Comparison of ENCODE assay signal across 8 cellular contexts in the genomic region with DNA sequence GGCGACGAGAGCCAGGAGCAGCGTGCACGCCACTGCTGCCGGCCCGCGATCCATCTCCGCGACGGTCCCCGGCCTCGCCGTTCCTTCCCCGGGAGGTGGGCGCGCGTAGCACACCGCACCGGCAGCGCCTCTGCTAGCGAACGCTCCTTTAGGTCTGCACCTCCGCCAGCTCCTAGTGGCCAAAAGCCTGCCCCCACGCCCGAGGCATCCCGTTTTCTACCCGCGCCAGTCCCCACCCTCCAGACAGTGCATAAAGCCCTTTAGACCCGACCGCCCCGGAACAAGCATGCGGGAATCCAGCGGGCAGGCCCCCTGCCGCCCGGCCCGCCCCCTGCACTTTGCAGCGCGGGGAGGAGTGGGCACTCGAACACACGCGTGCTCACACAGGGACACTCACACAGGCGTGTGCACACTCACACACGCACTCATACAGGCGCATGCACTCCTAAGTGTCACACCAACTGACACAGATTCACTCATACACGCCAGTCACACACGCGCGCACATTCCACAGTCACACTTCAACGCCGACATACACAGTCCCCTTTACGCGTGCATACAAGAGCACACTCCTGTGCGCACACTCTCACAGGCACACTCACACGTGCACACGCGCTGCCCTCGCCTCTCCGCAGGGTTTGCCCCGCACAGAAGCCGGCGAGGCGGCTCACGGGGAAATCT. TPM values are rescaled to one million over a fixed set of nuclear protein-coding genes. Genes with fewer than 3 reads are reported as not detected.
DNase-seq lines count a peak whose midpoint lies in the region; TF ChIP-seq lines count a peak whose summit lies in the region.

A gene (minus strand): TSS at position 189 of the 681 bp plus-strand sequence. CDS start 135 bp downstream, at position 54.

- H3K4me1 Mint-ChIP-seq in activated T-cell treated with anti-CD3 and anti-CD28 coated beads, Interleukin-2, amount 50 U/mL, for 24 hours (ENCODE audit: low read depth) = peaks cover 38% of the 10 kb centered on the region

- H3K27me3 ChIP-seq in HL-60 (ENCODE audit: insufficient read depth, poor library complexity, severe bottlenecking) = peaks cover 59% of the 10 kb centered on the region
- H3K27me3 ChIP-seq in neutrophil = peaks cover 78% of the 10 kb centered on the region
- H3K27me3 ChIP-seq in adrenal gland = peaks cover 21% of the 10 kb centered on the region

- H3K36me3 ChIP-seq in neutrophil = no peaks in the 10 kb centered on the region
- no peaks in the 10 kb centered on the region for H3K36me3 ChIP-seq in adrenal gland (replicated peaks in 1 of 2)

- H3K4me3 Mint-ChIP-seq in activated T-cell treated with anti-CD3 and anti-CD28 coated beads, Interleukin-2, amount 50 U/mL, for 24 hours = peak within 1 kb of the TSS; percentile 80

- DNase-seq in 8988T = peak; percentile 43
- DNase-seq in HL-60 (ENCODE audit: low read depth in 1 of 2, low spot score in 1 of 2) = no peak
- DNase-seq in activated T-cell treated with anti-CD3 and anti-CD28 coated beads, Interleukin-2, amount 50 U/mL, for 24 hours = peak; percentile 57
- peak; percentile 29 for DNase-seq in germinal center (ENCODE audit: low spot score)
- DNase-seq in adrenal gland = no peak
- DNase-seq in LoVo (ENCODE audit: low spot score) = no peak
- DNase-seq in cortex of kidney (lab: John Stamatoyannopoulos, UW) = no peak

- H3K27ac ChIP-seq in HL-60 (replicated peaks) = no peak within 1 kb of the TSS
- no peak within 1 kb of the TSS for H3K27ac ChIP-seq in neutrophil
- no peak within 1 kb of the TSS for H3K27ac ChIP-seq in adrenal gland

- TF ChIP-seq CTCF in HL-60 (IDR thresholded peaks at IDR 0.05; ENCODE audit: insufficient read depth, low read length) (no peak), neutrophil (IDR thresholded peaks at IDR 0.05) (no peak), adrenal gland (IDR thresholded peaks at IDR 0.05) (no peak)

- intact Hi-C loops in adrenal gland (cut with DNase I) = no loop called here

- no peak for TF ChIP-seq POLR2A in adrenal gland (IDR thresholded peaks at IDR 0.05)

- H3K27me3 Mint-ChIP-seq in activated T-cell treated with anti-CD3 and anti-CD28 coated beads, Interleukin-2, amount 50 U/mL, for 24 hours = peaks cover 70% of the 10 kb centered on the region

- H3K36me3 Mint-ChIP-seq in activated T-cell treated with anti-CD3 and anti-CD28 coated beads, Interleukin-2, amount 50 U/mL, for 24 hours (ENCODE audit: low read depth) = no peaks in the 10 kb centered on the region

- H3K9me3 Mint-ChIP-seq in activated T-cell treated with anti-CD3 and anti-CD28 coated beads, Interleukin-2, amount 50 U/mL, for 24 hours = no peaks in the 10 kb centered on the region

- peaks cover 43 to 45% of the 10 kb centered on the region in 2 experiments for H3K4me1 ChIP-seq in neutrophil (ENCODE audit: control insufficient read depth in 1 of 2, insufficient read depth in 1 of 2, low read depth in 1 of 2, low read length in 1 of 2)
- H3K4me1 ChIP-seq in adrenal gland (replicated peaks in 1 of 2) = peaks cover 30 to 36% of the 10 kb centered on the region in 2 donors

- H3K4me3 ChIP-seq in HL-60 (replicated peaks; ENCODE audit: insufficient read depth, low read length) (peak within 1 kb of the TSS; percentile 25), neutrophil (ENCODE audit: low read depth in 1 of 2, low read length in 1 of 2) (peak within 1 kb of the TSS; percentile 55 to 68), adrenal gland (peak within 1 kb of the TSS in 2 of 4 donors; percentile 10 to 56)

- peak within 1 kb of the TSS; percentile 47 for H3K27ac Mint-ChIP-seq in activated T-cell treated with anti-CD3 and anti-CD28 coated beads, Interleukin-2, amount 50 U/mL, for 24 hours

- WGBS in adrenal gland, 4 donors = 1% methylated on average over 22 to 63 of the region's 63 CpGs

- H3K9me3 ChIP-seq in neutrophil = no peaks in the 10 kb centered on the region
- no peaks in the 10 kb centered on the region for H3K9me3 ChIP-seq in adrenal gland (replicated peaks in 1 of 3)

RNA-seq across cellular contexts. Expression of the gene that starts here (rescaled TPM):
- under 1 TPM in 3 of 8 donors, not detected in 5; 0.04 to 0.43 (median 0.15) TPM for total RNA-seq in adrenal gland
- not detected for polyA plus RNA-seq in adrenal gland

Comparison
In these comparisons a context has a peak if more than half of its experiments do, and no peak if none do; other contexts are left out.
1. DNase-seq: peak in 8988T (single experiment), activated T-cell treated with anti-CD3 and anti-CD28 coated beads, Interleukin-2, amount 50 U/mL, for 24 hours (single experiment) and germinal center (single experiment); none in HL-60 (0 of 2), adrenal gland (0 of 7), LoVo (single experiment) and cortex of kidney (single experiment).